In genomic region chr3:48356419-48356818, GRCh38 we compare ENCODE assay signal across 26 cellular contexts. TPM values are rescaled to one million over a fixed set of nuclear protein-coding genes. Genes with fewer than 3 reads are reported as not detected.
"Had no signal": no experiment of that assay in that cellular context is flagged by ENCODE, and none has a peak within 500 bp of the region (broad histone marks: within the 10 kb centered on the region; RNA-seq: fewer than 3 reads in every experiment).

No MANE protein-coding gene starts in this region.

- H3K9ac ChIP-seq: neural progenitor cell had no signal

- FAIRE-seq: colon, frontal cortex had no signal

- H3K36me3 ChIP-seq: heart left ventricle, neural progenitor cell, ovary, sigmoid colon, tibial nerve had no signal

- H3K4me1 ChIP-seq: heart left ventricle, neural progenitor cell, psoas muscle, sigmoid colon, testis, tibial nerve had no signal

- H3K27me3 ChIP-seq: ovary, sigmoid colon, testis, tibial nerve had no signal

- ATAC-seq: heart left ventricle; left lobe of liver; natural killer cell treated with Interleukin-12 subunit alpha and Interleukin-12 subunit beta and Interleukin-15 and Interleukin-18, amount 100 ng/mL, for 72 hours; psoas muscle; stimulated activated naive B cell treated with anti-CD40 and anti-IgM and Interleukin-4, amounts not matched to agents 10 μg/mL and 1 μg/mL and 100 μg/mL, for 72 hours; stimulated activated naive CD8-positive, alpha-beta T cell treated with anti-CD3 and anti-CD28 coated beads, Interleukin-15, amount 100 ng/mL, for 72 hours had no signal

- H2AFZ ChIP-seq: neural progenitor cell had no signal

- H3K9me3 ChIP-seq: ovary, sigmoid colon, testis had no signal

- H3K4me3 ChIP-seq: heart left ventricle, neural progenitor cell, ovary, psoas muscle, sigmoid colon, skin epidermis, testis, tibial nerve had no signal

- H3K27ac ChIP-seq: heart left ventricle, neural progenitor cell, ovary, psoas muscle, sigmoid colon, skin epidermis, testis, tibial nerve had no signal

- DNase-seq: cerebellar nuclear complex; endodermal cell; heart left ventricle; hypothalamus; islet precursor cell; nucleus accumbens; ovary; psoas muscle; sigmoid colon; stimulated activated CD4-positive, alpha-beta T cell treated with anti-CD3 and anti-CD28 coated beads, Interleukin-2, amount 100 ng/mL, for 24 hours; stimulated activated CD4-positive, alpha-beta T cell treated with anti-CD3 and anti-CD28 coated beads, Interleukin-4, amount 100 ng/mL, for 4 hours; stimulated activated naive B cell treated with anti-CD40 and anti-IgM and Interleukin-4, amounts not matched to agents 10 μg/mL and 1 μg/mL and 100 μg/mL, for 72 hours; stimulated activated naive CD8-positive, alpha-beta T cell treated with anti-CD3 and anti-CD28 coated beads, Interleukin-15, amount 100 ng/mL, for 72 hours; testis had no signal

- H3K4me2 ChIP-seq: neural progenitor cell had no signal

RNA-seq across cellular contexts. Expression of gene FBXW12, which starts 15.6 kb away (rescaled TPM):
- total RNA-seq: endothelial cell of umbilical vein; fibroblast of lung; glomerular endothelial cell; heart left ventricle; left lobe of liver; lower leg skin; natural killer cell treated with Interleukin-12 subunit alpha and Interleukin-12 subunit beta and Interleukin-15 and Interleukin-18, amount 100 ng/mL, for 72 hours; psoas muscle; sigmoid colon; tibial nerve had no signal
- polyA plus RNA-seq: endothelial cell of umbilical vein, heart left ventricle, sigmoid colon had no signal

RNA-seq across cellular contexts. Expression of gene SPINK8, which starts 23.0 kb away (rescaled TPM):
- total RNA-seq: endodermal cell; endothelial cell of umbilical vein; fibroblast of lung; frontal cortex; glomerular endothelial cell; heart left ventricle; left lobe of liver; lower leg skin; natural killer cell treated with Interleukin-12 subunit alpha and Interleukin-12 subunit beta and Interleukin-15 and Interleukin-18, amount 100 ng/mL, for 72 hours; ovary; psoas muscle; sigmoid colon; subcutaneous adipose tissue; testis; tibial nerve had no signal
- polyA plus RNA-seq: endothelial cell of umbilical vein, fibroblast of lung, heart left ventricle, ovary, psoas muscle, sigmoid colon had no signal
